ENCODE assay signal across 9 cellular contexts in genomic region chr2:100422320-100422719, GRCh38. TPM values are rescaled to one million over a fixed set of nuclear protein-coding genes. Genes with fewer than 3 reads are reported as not detected.
A peak's percentile ranks its signal among the peaks of the same experiment; 100 is the strongest.
DNase-seq lines count a peak whose midpoint lies in the region; ATAC-seq and TF ChIP-seq lines count a peak whose summit lies in the region.
"Had no signal": no experiment of that assay in that cellular context is flagged by ENCODE, and none has a peak within 500 bp of the region (broad histone marks: within the 10 kb centered on the region; RNA-seq: fewer than 3 reads in every experiment).

No MANE protein-coding gene starts in this region.

- BruUV-seq in A673 (replicated peaks; lab: Mats Ljungman, UMichigan), result no TSS peak

- H3K4me2 ChIP-seq in hepatocyte, result no peak overlapping the region

- H3K36me3 ChIP-seq in A673 (ENCODE audit: insufficient read depth, low read length, poor library complexity, severe bottlenecking) (no peaks in the 10 kb centered on the region), H7 (replicated peaks; ENCODE audit: control insufficient read depth, insufficient read depth, low read length) (no peaks in the 10 kb centered on the region), hepatocyte (replicated peaks; ENCODE audit: insufficient read depth, low read depth) (no peaks in the 10 kb centered on the region), aorta (ENCODE audit: control insufficient read depth in 1 of 2, insufficient read depth in 2 of 2, low read length in 1 of 2) (no peaks in the 10 kb centered on the region)

- no peaks in the 10 kb centered on the region for H3K27me3 ChIP-seq in A673 (replicated peaks; ENCODE audit: insufficient read depth, low read depth, low read length, poor library complexity)
- no peaks in the 10 kb centered on the region; the same call in 1 of the 2 replicates for H3K27me3 ChIP-seq in H7 (ENCODE audit: control insufficient read depth, insufficient read depth, low read length)
- no peaks in the 10 kb centered on the region for H3K27me3 ChIP-seq in hepatocyte
- no peaks in the 10 kb centered on the region for H3K27me3 ChIP-seq in aorta (ENCODE audit: control insufficient read depth in 1 of 2, insufficient read depth in 2 of 2, low read length in 1 of 2)

- no peak overlapping the region for H3K27ac Mint-ChIP-seq in stimulated activated naive B cell treated with anti-CD40 and anti-IgM and Interleukin-4, amounts not matched to agents 10 μg/mL and 1 μg/mL and 100 μg/mL, for 72 hours
- H3K27ac Mint-ChIP-seq: activated naive CD4-positive, alpha-beta T cell treated with anti-CD3 and anti-CD28 coated beads, Interleukin-2, amount 50 U/mL, for 24 hours had no signal

- 73% methylated on average over 2 of the region's 2 CpGs for WGBS in hepatocyte (ENCODE audit: low lambda C conversion rate, missing lambda C conversion rate)
- 81 to 85% methylated on average over 2 of the region's 2 CpGs for WGBS in aorta, 2 donors

- no peaks in the 10 kb centered on the region for H3K9me3 Mint-ChIP-seq in stimulated activated naive B cell treated with anti-CD40 and anti-IgM and Interleukin-4, amounts not matched to agents 10 μg/mL and 1 μg/mL and 100 μg/mL, for 72 hours
- H3K9me3 Mint-ChIP-seq: activated naive CD4-positive, alpha-beta T cell treated with anti-CD3 and anti-CD28 coated beads, Interleukin-2, amount 50 U/mL, for 24 hours had no signal

- POLR2A ChIA-PET in A673 (lab: Charles Lee; ENCODE audit: low non-redundant PET), result no interaction called here

- H3K4me1 Mint-ChIP-seq in stimulated activated naive B cell treated with anti-CD40 and anti-IgM and Interleukin-4, amounts not matched to agents 10 μg/mL and 1 μg/mL and 100 μg/mL, for 72 hours, result peaks cover 4 to 7% of the 10 kb centered on the region in 2 donors

- no peak overlapping the region for H3K27ac ChIP-seq in A673 (ENCODE audit: low read depth, low read length, poor library complexity, severe bottlenecking)
- no peak overlapping the region for H3K27ac ChIP-seq in hepatocyte
- no peak overlapping the region for H3K27ac ChIP-seq in aorta (ENCODE audit: low read depth in 1 of 2, low read length in 2 of 2)

- CTCF ChIA-PET in A673 (lab: Charles Lee), result interaction anchor here (0.6 to 1.0 kb wide), 3 partner anchors 17 to 160 kb away, joined by 3 to 4 read pairs (median 3); no protein-coding TSS in a partner anchor

- intact Hi-C loops in A673 (cut with micrococcal nuclease; ENCODE audit: unreplicated experiment) (no loop called here), aorta (cut with DNase I) (loop anchor here in 1 of 2 donors (10.0 kb wide), 1 partner anchor 142 kb away; the partner anchor contains the start of gene PDCL3)

- no peaks in the 10 kb centered on the region for H3K9me2 ChIP-seq in hepatocyte (replicated peaks; ENCODE audit: insufficient read depth)

- DNase-seq in A673 (ENCODE audit: low spot score), result peak; percentile 48
- peak; percentile 81 for DNase-seq in H7
- DNase-seq in SW480 (ENCODE audit: low spot score), result peak; percentile 48
- peak; percentile 62 for DNase-seq in hepatocyte (ENCODE audit: low spot score)
- no peak for DNase-seq in stimulated activated naive B cell treated with anti-CD40 and anti-IgM and Interleukin-4, amounts not matched to agents 10 μg/mL and 1 μg/mL and 100 μg/mL, for 72 hours
- no peak for DNase-seq in aorta
- DNase-seq in activated effector memory CD4-positive, alpha-beta T cell treated with Interleukin-2 at 50 U/mL for 16 hours, result no peak

- no peaks in the 10 kb centered on the region for H3K9me3 ChIP-seq in A673 (ENCODE audit: low read depth, low read length, poor library complexity, severe bottlenecking)
- H3K9me3 ChIP-seq in hepatocyte (ENCODE audit: low read depth), result no peaks in the 10 kb centered on the region
- no peaks in the 10 kb centered on the region for H3K9me3 ChIP-seq in aorta (ENCODE audit: control insufficient read depth, low read length)

- peaks cover 16 to 29% of the 10 kb centered on the region in 2 donors for H3K27me3 Mint-ChIP-seq in stimulated activated naive B cell treated with anti-CD40 and anti-IgM and Interleukin-4, amounts not matched to agents 10 μg/mL and 1 μg/mL and 100 μg/mL, for 72 hours
- H3K27me3 Mint-ChIP-seq: activated naive CD4-positive, alpha-beta T cell treated with anti-CD3 and anti-CD28 coated beads, Interleukin-2, amount 50 U/mL, for 24 hours had no signal

- no peak overlapping the region for H3K4me3 Mint-ChIP-seq in stimulated activated naive B cell treated with anti-CD40 and anti-IgM and Interleukin-4, amounts not matched to agents 10 μg/mL and 1 μg/mL and 100 μg/mL, for 72 hours
- H3K4me3 Mint-ChIP-seq: activated naive CD4-positive, alpha-beta T cell treated with anti-CD3 and anti-CD28 coated beads, Interleukin-2, amount 50 U/mL, for 24 hours had no signal

- H3K4me3 ChIP-seq in A673 (ENCODE audit: low read depth, low read length, poor library complexity, severe bottlenecking) (no peak overlapping the region), H7 (ENCODE audit: insufficient read depth, low read depth, low read length) (no peak overlapping the region), hepatocyte (no peak overlapping the region), aorta (ENCODE audit: low read length in 2 of 2) (no peak overlapping the region)

- TF ChIP-seq CTCF in A673 (conservative IDR thresholded peaks at IDR 0.05; ENCODE audit: low read depth, low read length) (peak; percentile 63), hepatocyte (IDR thresholded peaks at IDR 0.05; ENCODE audit: poor library complexity) (peak; percentile 47)

- H3K79me2 ChIP-seq in hepatocyte, result no peaks in the 10 kb centered on the region

- H2AFZ ChIP-seq in hepatocyte, result no peak overlapping the region

- H3K4me1 ChIP-seq in A673 (ENCODE audit: insufficient read depth, low read length, poor library complexity, severe bottlenecking) (peaks cover 5% of the 10 kb centered on the region), hepatocyte (ENCODE audit: insufficient read depth) (no peaks in the 10 kb centered on the region), aorta (ENCODE audit: control insufficient read depth in 1 of 2, insufficient read depth in 2 of 2, low read length in 2 of 2) (no peaks in the 10 kb centered on the region)

- H3K36me3 Mint-ChIP-seq in stimulated activated naive B cell treated with anti-CD40 and anti-IgM and Interleukin-4, amounts not matched to agents 10 μg/mL and 1 μg/mL and 100 μg/mL, for 72 hours, result no peaks in the 10 kb centered on the region
- H3K36me3 Mint-ChIP-seq: activated naive CD4-positive, alpha-beta T cell treated with anti-CD3 and anti-CD28 coated beads, Interleukin-2, amount 50 U/mL, for 24 hours had no signal

- H4K20me1 ChIP-seq in hepatocyte (ENCODE audit: insufficient read depth, poor library complexity, severe bottlenecking), result no peaks in the 10 kb centered on the region

- ATAC-seq in stimulated activated naive B cell treated with anti-CD40 and anti-IgM and Interleukin-4, amounts not matched to agents 10 μg/mL and 1 μg/mL and 100 μg/mL, for 72 hours (replicated peaks), result no peak
- ATAC-seq in aorta (ENCODE audit: low FRiP score) (no peak), HG03095 (IDR thresholded peaks at IDR 0.05; ENCODE audit: unreplicated experiment) (no peak)

RNA-seq across cellular contexts. Expression of gene CHST10, which starts 4.9 kb away (rescaled TPM):
- total RNA-seq in A673 (2021) (10.9 and 11.3 TPM in 2 replicates), hepatocyte (14.3 and 15.3 TPM in 2 replicates), aorta (1 to 10 TPM; 6.0 to 6.7 TPM)
- 24.8 and 28.4 TPM in 2 replicates for total RNA-seq in H7 (2014; rRNA removed; shearing (Covaris generic))
- polyA plus RNA-seq in hepatocyte (8.0 and 11.9 TPM in 2 replicates), aorta (1 to 10 TPM; 2.1 to 3.9 TPM)

RNA-seq across cellular contexts. Expression of gene NMS, which starts 48.0 kb away (rescaled TPM):
- not detected in 2 replicates for total RNA-seq in A673 (2021)
- total RNA-seq in H7 (2014; rRNA removed; shearing (Covaris generic)), result not detected in 2 replicates
- total RNA-seq in hepatocyte, result not detected in 2 replicates
- not detected in 2 replicates for polyA plus RNA-seq in hepatocyte
- not detected for total RNA-seq in aorta
- polyA plus RNA-seq in aorta, result not detected

Comparison
In these comparisons a context has a peak if more than half of its experiments do, and no peak if none do; other contexts are left out.
1. DNase-seq: peak in A673 (single experiment), H7 (single experiment), SW480 (single experiment) and hepatocyte (single experiment); none in stimulated activated naive B cell treated with anti-CD40 and anti-IgM and Interleukin-4, amounts not matched to agents 10 μg/mL and 1 μg/mL and 100 μg/mL, for 72 hours (single experiment), aorta (0 of 2) and activated effector memory CD4-positive, alpha-beta T cell treated with Interleukin-2 at 50 U/mL for 16 hours (single experiment).